In the genomic region with DNA sequence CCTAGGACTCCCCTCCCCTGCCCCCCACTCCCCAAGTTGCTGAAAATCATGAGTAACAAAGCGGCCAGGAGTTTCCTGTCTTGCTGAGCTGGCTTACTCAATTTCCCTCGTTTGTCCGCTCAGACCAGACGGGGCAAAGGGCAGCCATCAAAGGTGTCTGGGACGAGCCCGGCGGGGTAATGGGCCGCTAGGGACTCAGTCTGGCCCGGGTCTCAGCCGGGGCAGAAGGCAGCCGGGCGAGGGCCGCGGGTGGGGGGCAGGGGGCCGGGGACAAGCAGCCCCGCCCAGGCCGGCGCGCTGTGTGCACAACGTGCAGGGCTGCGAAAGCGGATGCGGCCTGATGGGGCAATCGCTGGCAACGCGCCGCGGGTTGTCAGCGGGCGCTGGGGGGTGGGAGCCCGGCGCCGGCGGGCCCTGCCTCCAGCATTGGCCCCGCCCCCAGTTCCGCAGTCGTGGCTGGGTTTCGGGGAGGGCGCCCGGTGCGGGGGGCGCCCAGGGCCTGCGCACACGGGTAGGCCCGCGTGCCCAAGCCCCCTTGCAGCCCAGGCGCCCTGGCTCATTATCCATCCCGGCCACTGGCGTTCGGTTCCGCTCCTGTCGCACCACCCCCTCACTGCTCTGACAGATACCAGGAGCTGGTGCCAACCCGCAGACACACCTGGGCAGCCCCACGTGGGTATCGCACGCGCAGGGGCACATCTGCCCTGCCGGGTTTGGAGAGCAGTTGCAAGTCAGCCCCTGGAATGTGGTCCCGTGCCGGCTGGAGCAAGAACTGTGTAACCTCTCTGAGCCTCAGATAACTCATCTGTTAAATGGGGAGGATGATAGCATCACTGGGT, we compare ENCODE assay signal across 7 cellular contexts. TPM values are rescaled to one million over a fixed set of nuclear protein-coding genes. Genes with fewer than 3 reads are reported as not detected.
A peak's percentile ranks its signal among the peaks of the same experiment; 100 is the strongest.
DNase-seq lines count a peak whose midpoint lies in the region; ATAC-seq and TF ChIP-seq lines count a peak whose summit lies in the region.

No MANE protein-coding gene starts in this region.

- H3K36me3 ChIP-seq in WERI-Rb-1 (no peaks in the 10 kb centered on the region), mammary epithelial cell (ENCODE audit: insufficient read depth, low read length) (no peaks in the 10 kb centered on the region)

- H3K4me1 ChIP-seq in mammary epithelial cell (ENCODE audit: insufficient read depth, low read length) = peaks cover 77% of the 10 kb centered on the region

- TF ChIP-seq CTCF in WERI-Rb-1 (IDR thresholded peaks at IDR 0.05; ENCODE audit: low read depth, low read length) (no peak), mammary epithelial cell (conservative IDR thresholded peaks at IDR 0.05 in 1 of 2, IDR thresholded peaks at IDR 0.05 in 1 of 2; ENCODE audit: extremely low read depth in 1 of 2, insufficient read depth in 1 of 2, low read depth in 1 of 2, low read length in 2 of 2) (peak in 1 of 2 donors; percentile 5)

- 1% methylated on average over 23 of the region's 60 CpGs for WGBS in mammary epithelial cell (ENCODE audit: low coverage, missing lambda C conversion rate)

- CTCF ChIA-PET in mammary epithelial cell (lab: Charles Lee; ENCODE audit: low non-redundant PET) = no interaction called here

- H3K4me3 ChIP-seq in WERI-Rb-1 (ENCODE audit: low read depth, low read length) (no peak overlapping the region), mammary epithelial cell (replicated peaks in 1 of 3; ENCODE audit: insufficient read depth in 1 of 3, low read depth in 2 of 3, low read length in 3 of 3) (peak overlapping the region in 1 of 3 experiments; percentile 33)

- DNase-seq in NCI-H2029 (lab: John Stamatoyannopoulos, UW) = peak; percentile 84
- no peak for DNase-seq in WERI-Rb-1
- peak; percentile 99 for DNase-seq in mammary epithelial cell
- DNase-seq in islet precursor cell = peak; percentile 96
- peak; percentile 70 to 83 (median 79) for DNase-seq in stimulated activated CD4-positive, alpha-beta T cell treated with anti-CD3 and anti-CD28 coated beads, Interleukin-12 subunit alpha, Interleukin-12 subunit beta, amount 100 ng/mL, for 48 hours (ENCODE audit: low read depth in 2 of 3, low spot score in 1 of 3)

- intact Hi-C loops in mammary epithelial cell (cut with micrococcal nuclease) = loop anchor here (1.0 kb wide), 3 partner anchors 23 to 46 kb away; partner anchors contain the start of gene DDIT4

- ATAC-seq in GM18502 (IDR thresholded peaks at IDR 0.05; ENCODE audit: poor library complexity, unreplicated experiment) (peak; percentile 62), HG02763 (IDR thresholded peaks at IDR 0.05; ENCODE audit: unreplicated experiment) (peak; percentile 61)

- no peaks in the 10 kb centered on the region for H4K20me1 ChIP-seq in mammary epithelial cell (ENCODE audit: insufficient read depth, low read length)

- no TSS peak for BruUV-seq in mammary epithelial cell (replicated peaks; lab: Mats Ljungman, UMichigan)

- H3K4me2 ChIP-seq in mammary epithelial cell (ENCODE audit: insufficient read depth, low read depth, low read length) = peak overlapping the region; percentile 72

- dilution Hi-C loops in mammary epithelial cell (cut with HindIII; ENCODE audit: low sequenced_read_pairs) = loop anchor here (5.0 to 10.0 kb wide), 2 partner anchors 42 to 555 kb away; no protein-coding TSS in a partner anchor

- H3K9me3 ChIP-seq in WERI-Rb-1 (ENCODE audit: severe bottlenecking) (no peaks in the 10 kb centered on the region), mammary epithelial cell (replicated peaks; ENCODE audit: insufficient read depth, low read length) (no peaks in the 10 kb centered on the region)

- H3K27me3 ChIP-seq in WERI-Rb-1 (ENCODE audit: insufficient read depth, low read depth, severe bottlenecking) (no peaks in the 10 kb centered on the region), mammary epithelial cell (ENCODE audit: insufficient read depth, low read length) (no peaks in the 10 kb centered on the region)

- H2AFZ ChIP-seq in mammary epithelial cell (ENCODE audit: low read depth, low read length) = peak overlapping the region; percentile 36

- H3K9ac ChIP-seq in mammary epithelial cell (ENCODE audit: insufficient read depth, low read length) = peak overlapping the region; percentile 86

- no peaks in the 10 kb centered on the region for H3K79me2 ChIP-seq in mammary epithelial cell (ENCODE audit: insufficient read depth, low read length)

- H3K27ac ChIP-seq in WERI-Rb-1 = peak overlapping the region; percentile 95
- H3K27ac ChIP-seq in mammary epithelial cell (ENCODE audit: insufficient read depth, low read depth, low read length) = peak overlapping the region; percentile 99

- in situ Hi-C loops in mammary epithelial cell (cut with MboI; ENCODE audit: low sequenced_read_pairs in 2 of 2) = no loop called here

RNA-seq across cellular contexts. Expression of gene DNAJB12, which starts 35.1 kb away (rescaled TPM):
- 10 to 100 TPM; 57.7 to 98.4 TPM for total RNA-seq in mammary epithelial cell
- 58.9 TPM for polyA plus RNA-seq in mammary epithelial cell
- polyA minus RNA-seq in mammary epithelial cell = 60.1 TPM

RNA-seq across cellular contexts. Expression of gene DDIT4, which starts 45.9 kb away (rescaled TPM):
- 1,000 to 10,000 TPM in 1 of 2 donors, 100 to 1,000 TPM in 1; 772 to 1,235 TPM for total RNA-seq in mammary epithelial cell
- 542 TPM for polyA plus RNA-seq in mammary epithelial cell
- 521 TPM for polyA minus RNA-seq in mammary epithelial cell
